In genomic region chr9:124399323-124399962, GRCh38 we compare ENCODE assay signal across 11 cellular contexts. TPM values are rescaled to one million over a fixed set of nuclear protein-coding genes. Genes with fewer than 3 reads are reported as not detected.
A peak's percentile ranks its signal among the peaks of the same experiment; 100 is the strongest.
DNase-seq lines count a peak whose midpoint lies in the region; ATAC-seq and TF ChIP-seq lines count a peak whose summit lies in the region.
"Had no signal": no experiment of that assay in that cellular context is flagged by ENCODE, and none has a peak within 500 bp of the region (broad histone marks: within the 10 kb centered on the region; RNA-seq: fewer than 3 reads in every experiment).

No MANE protein-coding gene starts in this region.

- peaks cover 59% of the 10 kb centered on the region for H3K4me1 ChIP-seq in psoas muscle

- ATAC-seq in psoas muscle (peak; percentile 83 to 94 (median 92)), HG03039 (IDR thresholded peaks at IDR 0.05; ENCODE audit: unreplicated experiment) (no peak)

- in situ Hi-C loops in astrocyte of the cerebellum (cut with HindIII; ENCODE audit: low sequenced_read_pairs) = no loop called here

- no peaks in the 10 kb centered on the region for H3K36me3 Mint-ChIP-seq in glutamatergic neuron (ENCODE audit: unreplicated experiment)

- intact Hi-C loops in psoas muscle (cut with DNase I) = loop anchor here in 1 of 2 donors (10.0 kb wide), 1 partner anchor 275 kb away; no protein-coding TSS in a partner anchor

- peak overlapping the region; percentile 86 for H3K27ac ChIP-seq in psoas muscle

- no peaks in the 10 kb centered on the region for H3K27me3 ChIP-seq in psoas muscle (ENCODE audit: insufficient read depth in 3 of 3, low read length in 2 of 3)

- H3K4me3 ChIP-seq in astrocyte of the cerebellum (ENCODE audit: low read depth, low read length) (no peak overlapping the region), psoas muscle (peak overlapping the region; percentile 20)

- no peaks in the 10 kb centered on the region for H3K9me3 ChIP-seq in psoas muscle

- DNase-seq in EH (ENCODE audit: low read depth) (peak; percentile 87), astrocyte of the cerebellum (ENCODE audit: low read depth) (no peak), glutamatergic neuron (peak; percentile 29), psoas muscle (peak; percentile 63 to 81), NCI-H1092 (lab: John Stamatoyannopoulos, UW) (no peak), H4 (ENCODE audit: low spot score) (no peak)
- DNase-seq in activated T-cell treated with anti-CD3 and anti-CD28 coated beads, Interleukin-2, amount 50 U/mL, for 1 hour = no peak
- DNase-seq: Calu3 had no signal

- no peaks in the 10 kb centered on the region for H3K27me3 Mint-ChIP-seq in glutamatergic neuron (ENCODE audit: unreplicated experiment)

- H3K4me1 Mint-ChIP-seq in glutamatergic neuron (ENCODE audit: low read depth, unreplicated experiment) = peaks cover 27% of the 10 kb centered on the region

- peaks cover 2% of the 10 kb centered on the region for H3K9me3 Mint-ChIP-seq in glutamatergic neuron (ENCODE audit: unreplicated experiment)

- TF ChIP-seq CTCF in astrocyte of the cerebellum (IDR thresholded peaks at IDR 0.05; ENCODE audit: low read depth, low read length, missing control alignments) (peak; percentile 44), glutamatergic neuron (IDR thresholded peaks at IDR 0.05; ENCODE audit: partially characterized antibody, unreplicated experiment) (no peak), psoas muscle (IDR thresholded peaks at IDR 0.05) (no peak)

- peaks cover 3 to 40% of the 10 kb centered on the region in 2 donors for H3K36me3 ChIP-seq in psoas muscle (ENCODE audit: insufficient read depth in 1 of 2, low read depth in 1 of 2)

- peak overlapping the region; percentile 84 for H3K27ac Mint-ChIP-seq in glutamatergic neuron (ENCODE audit: unreplicated experiment)

- 27 to 35% (median 27%) methylated on average over 12 of the region's 12 CpGs for WGBS in psoas muscle, 3 donors

- peak overlapping the region; percentile 55 for H3K4me3 Mint-ChIP-seq in glutamatergic neuron (ENCODE audit: unreplicated experiment)

RNA-seq across cellular contexts. Expression of gene PSMB7, which starts 15.8 kb away (rescaled TPM):
- total RNA-seq in glutamatergic neuron (ENCODE audit: unreplicated experiment) = 185 TPM
- 100 to 1,000 TPM; 144 to 189 (median 168) TPM for total RNA-seq in psoas muscle
- 100 to 1,000 TPM; 247 to 421 (median 332) TPM for polyA plus RNA-seq in psoas muscle
- 447 and 507 TPM in 2 replicates for total RNA-seq in H4 (2014; rRNA removed; shearing (Covaris generic))

RNA-seq across cellular contexts. Expression of gene ADGRD2, which starts 50.8 kb away (rescaled TPM):
- total RNA-seq in glutamatergic neuron (ENCODE audit: unreplicated experiment) (not detected), psoas muscle (not detected)
- polyA plus RNA-seq in psoas muscle = not detected
- not detected in 2 replicates for total RNA-seq in H4 (2014; rRNA removed; shearing (Covaris generic))
- total RNA-seq: activated CD8-positive, alpha-beta memory T cell treated with anti-CD3 and anti-CD28 coated beads for 36 hours; Calu3; lung microvascular endothelial cell had no signal

Comparison
In these comparisons a context has a peak if more than half of its experiments do, and no peak if none do; other contexts are left out.
1. DNase-seq: peak in EH (single experiment), glutamatergic neuron (single experiment) and psoas muscle (2 of 2); none in astrocyte of the cerebellum (single experiment), NCI-H1092 (single experiment), activated T-cell treated with anti-CD3 and anti-CD28 coated beads, Interleukin-2, amount 50 U/mL, for 1 hour (single experiment) and H4 (single experiment).